8 cellular contexts compared by ENCODE assay signal in the genomic region with DNA sequence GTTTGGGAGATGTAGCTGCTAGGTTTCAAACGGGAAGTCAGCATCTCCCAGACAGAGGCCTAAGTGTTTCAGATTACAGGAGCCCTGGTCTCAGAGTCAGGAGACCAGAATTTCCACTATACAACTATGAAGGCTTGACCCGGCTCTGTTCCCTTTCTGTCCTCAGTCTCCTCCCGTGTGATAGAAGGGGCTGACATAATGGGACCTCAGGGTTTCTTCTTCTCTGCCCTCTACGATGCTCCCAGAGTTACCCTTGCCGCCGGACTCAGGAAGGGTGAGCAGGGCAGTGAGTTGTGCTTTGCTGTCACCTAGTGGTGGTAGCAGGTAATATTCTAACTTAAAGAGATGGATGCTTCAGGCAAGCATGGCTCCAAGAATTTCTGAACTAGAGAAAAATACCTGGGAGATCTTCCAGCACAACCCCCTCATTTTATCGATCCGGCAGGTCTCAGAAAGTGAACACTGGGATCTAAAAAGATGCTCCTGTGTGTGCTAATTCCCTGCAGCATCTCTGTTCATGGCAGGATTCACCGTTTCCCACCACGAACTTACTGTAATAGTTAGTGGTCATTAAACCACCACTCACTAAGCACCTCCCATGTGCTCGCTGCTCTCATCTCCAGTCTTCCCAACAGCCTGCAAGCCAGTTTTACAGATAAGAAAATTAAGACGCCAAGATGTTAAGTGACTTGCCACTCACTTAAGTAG.
DNase-seq lines count a peak whose midpoint lies in the region; ATAC-seq, FAIRE-seq and TF ChIP-seq lines count a peak whose summit lies in the region.

No MANE protein-coding gene starts in this region.

- H3K4me1 Mint-ChIP-seq in activated B cell treated with CpG ODN at 0.5 μM for 24 hours: no peaks in the 10 kb centered on the region

- H3K27ac ChIP-seq in lower lobe of right lung: no peak overlapping the region

- DNase-seq in D721Med (ENCODE audit: insufficient read length, low spot score) (peak; percentile 47), H7 (peak; percentile 80), NCI-H2196 (lab: John Stamatoyannopoulos, UW; ENCODE audit: unreplicated experiment) (peak; percentile 28), activated B cell treated with CpG ODN at 0.5 μM for 24 hours (peak; percentile 22), dermis blood vessel endothelial cell (peak; percentile 78), lower lobe of right lung (no peak)
- peak; percentile 21 to 27 for DNase-seq in stimulated activated CD8-positive, alpha-beta memory T cell treated with anti-CD3 and anti-CD28 coated beads, Interleukin-2, amount 100 ng/mL, for 48 hours (ENCODE audit: low read depth in 2 of 2)

- FAIRE-seq in D721Med (lab: Jason Lieb, UNC): no peak

- peaks cover 6% of the 10 kb centered on the region for H3K27me3 Mint-ChIP-seq in activated B cell treated with CpG ODN at 0.5 μM for 24 hours

- H3K4me3 ChIP-seq in H7 (ENCODE audit: insufficient read depth, low read depth, low read length) (no peak overlapping the region), lower lobe of right lung (no peak overlapping the region)

- H3K36me3 Mint-ChIP-seq in activated B cell treated with CpG ODN at 0.5 μM for 24 hours (ENCODE audit: low read depth): no peaks in the 10 kb centered on the region

- no peaks in the 10 kb centered on the region for H3K4me1 ChIP-seq in lower lobe of right lung

- ATAC-seq in activated B cell treated with CpG ODN at 0.5 μM for 24 hours (ENCODE audit: low read depth) (peak; percentile 83), lower lobe of right lung (peak; percentile 82 to 84), GM18873 (IDR thresholded peaks at IDR 0.05; ENCODE audit: low FRiP score, unreplicated experiment) (no peak)

- H3K27ac Mint-ChIP-seq in activated B cell treated with CpG ODN at 0.5 μM for 24 hours: no peak overlapping the region

- TF ChIP-seq CTCF in D721Med (IDR thresholded peaks at IDR 0.05; ENCODE audit: insufficient read depth, missing control alignments) (peak; percentile 91), activated B cell treated with CpG ODN at 0.5 μM for 24 hours (IDR thresholded peaks at IDR 0.05) (no peak), lower lobe of right lung (IDR thresholded peaks at IDR 0.05) (peak; percentile 86)

- no peaks in the 10 kb centered on the region for H3K27me3 ChIP-seq in H7 (ENCODE audit: control insufficient read depth, insufficient read depth, low read length)
- H3K27me3 ChIP-seq in lower lobe of right lung (ENCODE audit: low read depth): no peaks in the 10 kb centered on the region

- CTCF ChIA-PET in activated B cell treated with CpG ODN at 0.5 μM for 24 hours (lab: Charles Lee): interaction anchor here (0.8 to 4.1 kb wide), 4 partner anchors 46 to 58 kb away, joined by 3 to 90 read pairs (median 4); no protein-coding TSS in a partner anchor

- peak overlapping the region; percentile 36 for H3K4me3 Mint-ChIP-seq in activated B cell treated with CpG ODN at 0.5 μM for 24 hours

- no peaks in the 10 kb centered on the region for H3K36me3 ChIP-seq in H7 (replicated peaks; ENCODE audit: control insufficient read depth, insufficient read depth, low read length)
- peaks cover 34% of the 10 kb centered on the region for H3K36me3 ChIP-seq in lower lobe of right lung

- H3K9me3 ChIP-seq in lower lobe of right lung: no peaks in the 10 kb centered on the region

- intact Hi-C loops in activated B cell treated with CpG ODN at 0.5 μM for 24 hours (cut with micrococcal nuclease): loop anchor here (1.0 to 10.0 kb wide), 4 partner anchors 52 to 1183 kb away; no protein-coding TSS in a partner anchor
- intact Hi-C loops in lower lobe of right lung (cut with DNase I): loop anchor here (5.0 kb wide), 1 partner anchor 53 kb away; no protein-coding TSS in a partner anchor

- POLR2A ChIA-PET in activated B cell treated with CpG ODN at 0.5 μM for 24 hours (lab: Charles Lee): no interaction called here

- H3K9me3 Mint-ChIP-seq in activated B cell treated with CpG ODN at 0.5 μM for 24 hours: no peaks in the 10 kb centered on the region
